15 cellular contexts compared by ENCODE assay signal in genomic region chr15:47355759-47356158, GRCh38.
DNase-seq lines count a peak whose midpoint lies in the region; ATAC-seq and TF ChIP-seq lines count a peak whose summit lies in the region.
"Had no signal": no experiment of that assay in that cellular context is flagged by ENCODE, and none has a peak within 500 bp of the region (broad histone marks: within the 10 kb centered on the region; RNA-seq: fewer than 3 reads in every experiment).

No MANE protein-coding gene starts in this region.

- no peaks in the 10 kb centered on the region for H3K27me3 ChIP-seq in WERI-Rb-1 (ENCODE audit: insufficient read depth, low read depth, severe bottlenecking)
- H3K27me3 ChIP-seq in mesenchymal stem cell (ENCODE audit: control insufficient read depth in 1 of 2, insufficient read depth in 1 of 2, low read length in 2 of 2), result no peaks in the 10 kb centered on the region
- H3K27me3 ChIP-seq: BLaER1 had no signal

- no peak overlapping the region for H4K91ac ChIP-seq in mesenchymal stem cell (ENCODE audit: low read length)

- DNase-seq in WERI-Rb-1 (no peak), fibroblast of peridontal ligament (ENCODE audit: extremely low read depth) (peak; percentile 9), mesenchymal stem cell (peak; percentile 5)
- DNase-seq: Caco-2; CD4-positive, CD25-positive, alpha-beta regulatory T cell; CD8-positive, alpha-beta T cell; DMS153; DND-41; H7; HCEC 1CT had no signal

- H3K9me3 ChIP-seq in WERI-Rb-1 (ENCODE audit: severe bottlenecking) (no peaks in the 10 kb centered on the region), mesenchymal stem cell (ENCODE audit: control insufficient read depth, low read length) (no peaks in the 10 kb centered on the region)
- H3K9me3 ChIP-seq: BLaER1, Caco-2 had no signal

- no peak for TF ChIP-seq CTCF in WERI-Rb-1 (IDR thresholded peaks at IDR 0.05; ENCODE audit: low read depth, low read length)

- no peak overlapping the region for H2BK15ac ChIP-seq in mesenchymal stem cell (ENCODE audit: low read depth, poor library complexity, severe bottlenecking)

- H3K27ac ChIP-seq in WERI-Rb-1 (0 out of 2 replicates have a peak overlapping the region, but pooled peaks have one; percentile 16), mesenchymal stem cell (ENCODE audit: low read length, poor library complexity, severe bottlenecking) (no peak overlapping the region)
- H3K27ac ChIP-seq: BLaER1, C4-2B had no signal

- ATAC-seq in GM19035 (IDR thresholded peaks at IDR 0.05; ENCODE audit: unreplicated experiment) (no peak), HG02798 (IDR thresholded peaks at IDR 0.05; ENCODE audit: poor library complexity, unreplicated experiment) (no peak), HG03457 (IDR thresholded peaks at IDR 0.05; ENCODE audit: unreplicated experiment) (no peak)
- ATAC-seq: CD8-positive, alpha-beta T cell had no signal

- no peak overlapping the region for H3K4me2 ChIP-seq in mesenchymal stem cell (ENCODE audit: low read length, poor library complexity, severe bottlenecking)
- H3K4me2 ChIP-seq: BLaER1 had no signal

- no peak overlapping the region for H2AFZ ChIP-seq in mesenchymal stem cell (ENCODE audit: low read depth, low read length)

- H3K36me3 ChIP-seq in WERI-Rb-1 (no peaks in the 10 kb centered on the region), mesenchymal stem cell (ENCODE audit: control insufficient read depth in 1 of 2, insufficient read depth in 2 of 2, low read depth in 1 of 2, low read length in 2 of 2) (no peaks in the 10 kb centered on the region)
- H3K36me3 ChIP-seq: BLaER1 had no signal

- H3K9ac ChIP-seq in mesenchymal stem cell (ENCODE audit: low read length), result no peak overlapping the region
- H3K9ac ChIP-seq: BLaER1 had no signal

- H2BK12ac ChIP-seq in mesenchymal stem cell (ENCODE audit: low read length in 2 of 2), result no peak overlapping the region

- H2BK120ac ChIP-seq in mesenchymal stem cell (ENCODE audit: low read depth, low read length), result no peak overlapping the region

- H3K4me3 ChIP-seq in WERI-Rb-1 (ENCODE audit: low read depth, low read length) (no peak overlapping the region), mesenchymal stem cell (ENCODE audit: insufficient read depth in 1 of 2, low read depth in 1 of 2, low read length in 2 of 2) (no peak overlapping the region)
- H3K4me3 ChIP-seq: BLaER1 had no signal

- H2BK5ac ChIP-seq in mesenchymal stem cell (ENCODE audit: low read depth, low read length, poor library complexity, severe bottlenecking), result no peak overlapping the region

- no peak overlapping the region for H3K23ac ChIP-seq in mesenchymal stem cell (ENCODE audit: low read length in 2 of 2)

- H3K14ac ChIP-seq in mesenchymal stem cell (ENCODE audit: low read length in 2 of 2), result no peak overlapping the region

- H3K4ac ChIP-seq in mesenchymal stem cell (ENCODE audit: low read depth in 1 of 2, low read length in 2 of 2), result no peak overlapping the region

- no peaks in the 10 kb centered on the region for H3K79me1 ChIP-seq in mesenchymal stem cell (replicated peaks; ENCODE audit: low read length, poor library complexity, severe bottlenecking)

- no peak overlapping the region for H2AK5ac ChIP-seq in mesenchymal stem cell (ENCODE audit: low read length, severe bottlenecking)

- H3K18ac ChIP-seq in mesenchymal stem cell (ENCODE audit: low read depth in 1 of 2, low read length in 2 of 2), result no peak overlapping the region

- H4K8ac ChIP-seq in mesenchymal stem cell (ENCODE audit: low read length), result no peak overlapping the region

- H3K4me1 ChIP-seq in mesenchymal stem cell (ENCODE audit: control insufficient read depth, insufficient read depth, low read depth, low read length), result no peaks in the 10 kb centered on the region
- H3K4me1 ChIP-seq: BLaER1, Caco-2 had no signal
